ENCODE assay signal across 8 cellular contexts in the genomic region with DNA sequence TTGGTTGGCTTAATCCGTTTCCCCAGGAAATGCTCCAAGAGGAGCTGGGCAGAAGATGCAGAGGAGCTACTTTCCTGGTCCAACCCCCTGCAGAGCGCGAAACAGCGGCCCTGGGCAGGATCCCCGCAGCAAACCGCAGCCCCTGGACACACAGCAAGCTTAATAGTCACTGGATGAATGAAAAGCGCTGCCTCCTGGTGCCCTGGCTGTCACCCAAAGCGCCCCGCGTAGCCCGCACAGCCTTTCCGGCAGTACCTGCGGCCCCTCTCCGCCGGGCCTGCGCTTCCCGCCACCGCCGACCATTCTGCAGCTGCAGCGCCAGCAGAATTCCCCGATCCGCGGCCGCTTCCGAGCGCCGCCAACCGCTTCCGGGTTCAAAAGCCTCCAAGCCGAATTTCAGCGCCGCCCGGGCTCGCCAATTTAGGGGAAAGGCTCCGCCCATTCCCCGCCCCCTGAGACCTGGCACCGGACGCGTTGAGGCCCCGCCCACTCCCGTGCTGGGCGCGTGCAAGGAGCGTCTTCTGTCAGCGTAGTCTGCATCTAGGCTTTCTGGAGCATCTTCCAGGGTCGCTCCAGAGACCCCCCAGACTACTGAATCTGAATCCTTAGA. TPM values are rescaled to one million over a fixed set of nuclear protein-coding genes. Genes with fewer than 3 reads are reported as not detected.
DNase-seq lines count a peak whose midpoint lies in the region; TF ChIP-seq lines count a peak whose summit lies in the region.

A gene (minus strand): TSS at position 370 of the 610 bp plus-strand sequence. CDS start 67 bp downstream, at position 303.

- H3K4me2 ChIP-seq in H9 (ENCODE audit: insufficient read depth, insufficient read length, low read length) (peak within 1 kb of the TSS; percentile 89), neural cell (ENCODE audit: low read length) (peak within 1 kb of the TSS; percentile 94)

- no peak within 1 kb of the TSS for H2BK15ac ChIP-seq in H9 (ENCODE audit: low read depth, low read length)

- H3K4me3 Mint-ChIP-seq in H9, result peak within 1 kb of the TSS; percentile 87 to 92

- no peak within 1 kb of the TSS for H3T11ph ChIP-seq in H9 (ENCODE audit: low read length)

- no peak within 1 kb of the TSS for H2BK12ac ChIP-seq in H9 (ENCODE audit: insufficient read length, low read depth, low read length)

- H3K27me3 Mint-ChIP-seq in H9 (ENCODE audit: low read depth), result peaks cover 10% of the 10 kb centered on the region

- H3K18ac ChIP-seq in H9 (ENCODE audit: insufficient read length, low read depth, low read length), result peak within 1 kb of the TSS; percentile 85

- H3K4me1 ChIP-seq in ES-I3 (ENCODE audit: insufficient read depth, low read length), result peaks cover 6% of the 10 kb centered on the region
- H3K4me1 ChIP-seq in H9 (ENCODE audit: insufficient read depth, low read length), result peaks cover 2% of the 10 kb centered on the region; the same call in 1 of the 2 replicates
- peaks cover 8% of the 10 kb centered on the region for H3K4me1 ChIP-seq in stomach smooth muscle (ENCODE audit: control insufficient read depth, insufficient read depth, low read length)

- WGBS in H9 (ENCODE audit: extremely low coverage, insufficient read length, low lambda C conversion rate), result no CpG with 5 or more reads among the region's 46 CpGs

- H3K79me1 ChIP-seq in H9 (ENCODE audit: insufficient read depth, low read depth, low read length, poor library complexity, severe bottlenecking), result no peaks in the 10 kb centered on the region

- H3K9me2 ChIP-seq in neural cell (ENCODE audit: insufficient read depth, low read length), result no peaks in the 10 kb centered on the region

- H3K36me3 ChIP-seq in ES-I3 (ENCODE audit: insufficient read depth, low read length), result no peaks in the 10 kb centered on the region
- H3K36me3 ChIP-seq in MG63, result no peaks in the 10 kb centered on the region
- H3K36me3 ChIP-seq in neural cell (ENCODE audit: insufficient read depth, low read length), result no peaks in the 10 kb centered on the region
- H3K36me3 ChIP-seq in stomach smooth muscle (ENCODE audit: control insufficient read depth in 2 of 2, insufficient read depth in 2 of 2, low read length in 2 of 2), result peaks cover 0 to 3% of the 10 kb centered on the region in 2 donors

- no peak within 1 kb of the TSS for H3K4ac ChIP-seq in H9 (ENCODE audit: low read depth, low read length)

- DNase-seq in H9 (peak; percentile 97), MG63 (peak; percentile 84), SHP77 treated with DMSO at 0.1 percent for 48 hours (lab: John Stamatoyannopoulos, UW) (peak; percentile 83), activated gamma-delta T cell treated with Interleukin-2 at 50 U/mL for 16 hours (peak; percentile 92), fibroblast of the conjunctiva (ENCODE audit: low read depth) (peak; percentile 72)

- no peak within 1 kb of the TSS for H2AFZ ChIP-seq in H9 (ENCODE audit: low read length)
- peak within 1 kb of the TSS; percentile 61 for H2AFZ ChIP-seq in neural cell (ENCODE audit: low read depth, low read length)

- no peak within 1 kb of the TSS for H2BK5ac ChIP-seq in H9 (ENCODE audit: insufficient read length, low read length)

- no peak within 1 kb of the TSS for H3K23ac ChIP-seq in H9 (ENCODE audit: insufficient read length, low read depth, low read length)

- no peak within 1 kb of the TSS for H3K27ac ChIP-seq in H9 (ENCODE audit: insufficient read length, low read depth, low read length)
- peak within 1 kb of the TSS; percentile 60 for H3K27ac ChIP-seq in neural cell (ENCODE audit: low read length)
- H3K27ac ChIP-seq in stomach smooth muscle (ENCODE audit: low read length), result peak within 1 kb of the TSS; percentile 42

- peak; percentile 24 for TF ChIP-seq RAD21 in neural cell (conservative IDR thresholded peaks at IDR 0.05)

- H3K4me3 ChIP-seq in MG63 (peak within 1 kb of the TSS; percentile 71), neural cell (ENCODE audit: low read length) (peak within 1 kb of the TSS; percentile 96), stomach smooth muscle (ENCODE audit: low read length in 2 of 2) (peak within 1 kb of the TSS; percentile 68 to 92)

- no peak within 1 kb of the TSS for H2BK120ac ChIP-seq in H9 (ENCODE audit: low read depth, low read length, poor library complexity, severe bottlenecking)

- TF ChIP-seq EP300 in neural cell (conservative IDR thresholded peaks at IDR 0.05; ENCODE audit: poor library complexity, severe bottlenecking), result no peak

- no peak within 1 kb of the TSS for H2AK5ac ChIP-seq in H9 (ENCODE audit: insufficient read length, low read length)

- no peak within 1 kb of the TSS for H2BK20ac ChIP-seq in H9 (ENCODE audit: low read depth, low read length, poor library complexity, severe bottlenecking)

- no peaks in the 10 kb centered on the region; a peak in 1 of 7 replicates for H3K36me3 Mint-ChIP-seq in H9 (ENCODE audit: insufficient read depth in 1 of 3, low read depth in 3 of 3)

- H3K79me2 ChIP-seq in H9 (ENCODE audit: insufficient read depth, low read length) (no peaks in the 10 kb centered on the region; the same call in 1 of the 2 replicates), neural cell (replicated peaks; ENCODE audit: insufficient read depth, low read length) (peaks cover 15% of the 10 kb centered on the region)

- H3K56ac ChIP-seq in H9 (ENCODE audit: insufficient read length, low read depth, low read length), result no peak within 1 kb of the TSS

- H4K20me1 ChIP-seq in H9 (ENCODE audit: control insufficient read depth, insufficient read depth, insufficient read length) (no peaks in the 10 kb centered on the region), neural cell (ENCODE audit: insufficient read depth) (no peaks in the 10 kb centered on the region)

- H3F3A ChIP-seq in neural cell (ENCODE audit: insufficient read depth, low read length, poor library complexity, severe bottlenecking), result no peaks in the 10 kb centered on the region

- H4K91ac ChIP-seq in H9 (ENCODE audit: insufficient read length, low read depth, low read length), result no peak within 1 kb of the TSS

- peak within 1 kb of the TSS; percentile 91 for H3K9ac ChIP-seq in ES-I3 (ENCODE audit: low read depth, low read length)
- peak within 1 kb of the TSS; percentile 83 for H3K9ac ChIP-seq in H9 (ENCODE audit: extremely low read depth, insufficient read length, low read length)
- H3K9ac ChIP-seq in neural cell (ENCODE audit: low read length), result peak within 1 kb of the TSS; percentile 77
- H3K9ac ChIP-seq in stomach smooth muscle (ENCODE audit: low read length in 2 of 2), result peak within 1 kb of the TSS; percentile 64 to 80

- H3K14ac ChIP-seq in H9 (ENCODE audit: insufficient read depth, low read length), result peak within 1 kb of the TSS; percentile 90

- no peak within 1 kb of the TSS for H4K8ac ChIP-seq in H9 (replicated peaks; ENCODE audit: insufficient read length, low read depth, low read length)

- peaks cover 9% of the 10 kb centered on the region for H3K23me2 ChIP-seq in H9 (ENCODE audit: insufficient read length, low read depth, low read length, poor library complexity, severe bottlenecking)

- no peaks in the 10 kb centered on the region for H3K9me3 Mint-ChIP-seq in H9

- no peak within 1 kb of the TSS for H4K5ac ChIP-seq in H9 (ENCODE audit: insufficient read length, low read depth, low read length)

- H3K27me3 ChIP-seq in H9 (ENCODE audit: insufficient read depth, low read length) (no peaks in the 10 kb centered on the region), MG63 (no peaks in the 10 kb centered on the region), neural cell (ENCODE audit: insufficient read depth, low read depth, low read length) (no peaks in the 10 kb centered on the region), stomach smooth muscle (ENCODE audit: control insufficient read depth in 1 of 2, insufficient read depth in 2 of 2, low read length in 2 of 2) (no peaks in the 10 kb centered on the region)

- no peaks in the 10 kb centered on the region for H3K9me3 ChIP-seq in ES-I3 (ENCODE audit: control insufficient read depth, insufficient read depth, low read length)
- no peaks in the 10 kb centered on the region for H3K9me3 ChIP-seq in H9 (ENCODE audit: control insufficient read depth, low read depth, low read length)
- no peaks in the 10 kb centered on the region for H3K9me3 ChIP-seq in MG63
- no peaks in the 10 kb centered on the region for H3K9me3 ChIP-seq in neural cell (ENCODE audit: low read length)
- no peaks in the 10 kb centered on the region for H3K9me3 ChIP-seq in stomach smooth muscle (ENCODE audit: control insufficient read depth in 2 of 2, low read length in 2 of 2)

- no peak for TF ChIP-seq CTCF in H9 (conservative IDR thresholded peaks at IDR 0.05)
- peak; percentile 25 for TF ChIP-seq CTCF in neural cell (IDR thresholded peaks at IDR 0.05; ENCODE audit: poor library complexity, severe bottlenecking)

- peak within 1 kb of the TSS; percentile 70 to 89 (median 88) for H3K27ac Mint-ChIP-seq in H9

- H3K4me1 Mint-ChIP-seq in H9, result peaks cover 27 to 30% of the 10 kb centered on the region in 2 experiments

TF ChIP-seq in neural cell, 6 proteins besides CTCF, POLR2A, EP300 and RAD21 (continues in another document):
- no peak for TF ChIP-seq EZH2 (IDR thresholded peaks at IDR 0.05; ENCODE audit: borderline replicate concordance, insufficient read depth, low read length, poor library complexity, severe bottlenecking)
- TF ChIP-seq TAF1 (IDR thresholded peaks at IDR 0.05; ENCODE audit: low read depth), result no peak
- peak; percentile 49 for TF ChIP-seq POLR2AphosphoS5 (IDR thresholded peaks at IDR 0.05)

RNA-seq across cellular contexts. Expression of the gene that starts here (rescaled TPM):
- 32.1 and 32.8 TPM in 2 replicates for total RNA-seq in H9 (2021)
- total RNA-seq in MG63 (2014; rRNA removed; shearing (Covaris generic); ENCODE audit: low replicate concordance), result 23.9 and 81.4 TPM in 2 replicates
- polyA plus RNA-seq in neural cell, result 110 and 143 TPM in 2 replicates
- 49.4 and 51.6 TPM in 2 replicates for polyA minus RNA-seq in neural cell
